ENCODE assay signal across 22 cellular contexts in genomic region chr1:14760780-14761179, GRCh38.
A peak's percentile ranks its signal among the peaks of the same experiment; 100 is the strongest.
DNase-seq lines count a peak whose midpoint lies in the region; ATAC-seq, FAIRE-seq and TF ChIP-seq lines count a peak whose summit lies in the region.
"Had no signal": no experiment of that assay in that cellular context is flagged by ENCODE, and none has a peak within 500 bp of the region (broad histone marks: within the 10 kb centered on the region; RNA-seq: fewer than 3 reads in every experiment).

No MANE protein-coding gene starts in this region.

- no peak for FAIRE-seq in HepG2 (lab: Jason Lieb, UNC)
- FAIRE-seq: A204.1, G401.6, GM19239 had no signal

- H3K4me3 ChIP-seq in HepG2 (replicated peaks in 1 of 3; ENCODE audit: insufficient read depth in 1 of 3, low read depth in 2 of 3, low read length in 3 of 3), result no peak overlapping the region
- no peak overlapping the region for H3K4me3 ChIP-seq in right lobe of liver
- H3K4me3 ChIP-seq in OCI-LY7 (ENCODE audit: low read depth, low read length, poor library complexity, severe bottlenecking), result peak overlapping the region; percentile 39
- no peak overlapping the region for H3K4me3 ChIP-seq in neural progenitor cell
- H3K4me3 ChIP-seq in heart right ventricle, result no peak overlapping the region
- H3K4me3 ChIP-seq: GM23338, HAP-1 had no signal

- H3K9me3 Mint-ChIP-seq in neural progenitor cell, result no peaks in the 10 kb centered on the region

- TF ChIP-seq EP300 in HepG2 (IDR thresholded peaks at IDR 0.05; ENCODE audit: low read depth in 2 of 2, low read length in 2 of 2) (no peak), HepG2 (CRISPR knock-in tag; IDR thresholded peaks at IDR 0.05; ENCODE audit: borderline replicate concordance) (no peak)

- TF ChIP-seq RAD21 in HepG2 (CRISPR knock-in tag; IDR thresholded peaks at IDR 0.05), result no peak

- H3K4me3 Mint-ChIP-seq in neural progenitor cell, result no peak overlapping the region
- H3K4me3 Mint-ChIP-seq: B cell; CD4-positive, alpha-beta memory T cell; GM23338; HFFc6 had no signal

- intact Hi-C loops in HepG2 (cut with micrococcal nuclease; ENCODE audit: unreplicated experiment) (loop anchor here (1.0 kb wide), 1 partner anchor 16 kb away; no protein-coding TSS in a partner anchor), right lobe of liver (cut with DNase I) (no loop called here), OCI-LY7 (cut with micrococcal nuclease; ENCODE audit: unreplicated experiment) (no loop called here), heart right ventricle (cut with DNase I) (loop anchor here in 1 of 10 donors (2.0 kb wide), 1 partner anchor 800 kb away; no protein-coding TSS in a partner anchor)

- H4K20me1 ChIP-seq in HepG2 (ENCODE audit: insufficient read depth, low read length) (no peaks in the 10 kb centered on the region), OCI-LY7 (ENCODE audit: insufficient read depth, low read length) (no peaks in the 10 kb centered on the region), neural progenitor cell (ENCODE audit: low read depth) (peaks cover 23% of the 10 kb centered on the region)

- POLR2A ChIA-PET in HepG2 (lab: Yijun Ruan, JAX) (no interaction called here), OCI-LY7 (lab: Charles Lee) (no interaction called here)

- peaks cover 7 to 66% of the 10 kb centered on the region in 2 experiments; a peak in 4 of 5 replicates for H3K27me3 ChIP-seq in HepG2 (ENCODE audit: control insufficient read depth in 1 of 2, insufficient read depth in 2 of 2, low read length in 2 of 2)
- no peaks in the 10 kb centered on the region for H3K27me3 ChIP-seq in right lobe of liver
- no peaks in the 10 kb centered on the region for H3K27me3 ChIP-seq in neural progenitor cell
- peaks cover 0 to 77% (median 53%) of the 10 kb centered on the region in 7 donors for H3K27me3 ChIP-seq in heart right ventricle

- in situ Hi-C loops in HepG2 (cut with HindIII; ENCODE audit: extremely low pct_ligation_motif_present, low pct_unique_long_range_greater_than_20kb), result no loop called here

- H3K9ac ChIP-seq in HepG2 (ENCODE audit: insufficient read depth, low read depth, low read length) (no peak overlapping the region), neural progenitor cell (no peak overlapping the region)

- H3K4me1 Mint-ChIP-seq in neural progenitor cell, result peaks cover 48% of the 10 kb centered on the region
- H3K4me1 Mint-ChIP-seq: CD4-positive, alpha-beta memory T cell had no signal

- CTCF ChIA-PET in HepG2 (lab: Yijun Ruan, JAX; ENCODE audit: low intra/inter-chr PET ratio, low total read pairs) (no interaction called here), OCI-LY7 (lab: Charles Lee; ENCODE audit: unreplicated experiment) (no interaction called here)

- BruUV-seq in HepG2 (replicated peaks; lab: Mats Ljungman, UMichigan) (no TSS peak), OCI-LY7 (replicated peaks; lab: Mats Ljungman, UMichigan) (no TSS peak)

- no peak for DNase-seq in HepG2 (ENCODE audit: low spot score)
- DNase-seq in right lobe of liver, result no peak
- DNase-seq in OCI-LY7 (ENCODE audit: low spot score), result no peak
- no peak for DNase-seq in neural progenitor cell (ENCODE audit: low spot score)
- DNase-seq in activated naive CD4-positive, alpha-beta T cell (lab: John Stamatoyannopoulos, UW), result no peak
- no peak for DNase-seq in heart right ventricle
- no peak for DNase-seq in NCI-H2029 treated with DMSO at 0.1 percent for 48 hours (lab: John Stamatoyannopoulos, UW)
- DNase-seq: C1 segment of cervical spinal cord; Calu3; CD4-positive, alpha-beta memory T cell; COR-L47; DMS53; DMS79 treated with DMSO at 0.1 percent for 48 hours; HFFc6 had no signal

- peaks cover 7% of the 10 kb centered on the region for H3K36me3 Mint-ChIP-seq in neural progenitor cell
- H3K36me3 Mint-ChIP-seq: CD4-positive, alpha-beta memory T cell had no signal

- no peak for TF ChIP-seq POLR2A in HepG2 (IDR thresholded peaks at IDR 0.05; ENCODE audit: insufficient read depth in 1 of 2, low read depth in 2 of 2, low read length in 2 of 2)
- TF ChIP-seq POLR2A in right lobe of liver (IDR thresholded peaks at IDR 0.05), result no peak

- H3K36me3 ChIP-seq in HepG2 (replicated peaks in 1 of 2; ENCODE audit: control insufficient read depth in 1 of 2, insufficient read depth in 2 of 2, low read length in 2 of 2) (no peaks in the 10 kb centered on the region), right lobe of liver (no peaks in the 10 kb centered on the region), OCI-LY7 (ENCODE audit: insufficient read depth, low read length) (no peaks in the 10 kb centered on the region), neural progenitor cell (no peaks in the 10 kb centered on the region), heart right ventricle (no peaks in the 10 kb centered on the region)
- H3K36me3 ChIP-seq: HAP-1 had no signal

- ATAC-seq in HepG2, result no peak
- ATAC-seq in right lobe of liver, result no peak
- ATAC-seq in GM19324 (IDR thresholded peaks at IDR 0.05; ENCODE audit: low FRiP score, unreplicated experiment), result no peak
- no peak for ATAC-seq in heart right ventricle
- ATAC-seq: GM23338 had no signal

- H3K27ac Mint-ChIP-seq in neural progenitor cell, result peak overlapping the region; percentile 78
- H3K27ac Mint-ChIP-seq: B cell; CD4-positive, alpha-beta memory T cell; GM23338; HFFc6 had no signal

- TF ChIP-seq CTCF in HepG2 (CRISPR knock-in tag; IDR thresholded peaks at IDR 0.05) (no peak), right lobe of liver (IDR thresholded peaks at IDR 0.05) (no peak), OCI-LY7 (conservative IDR thresholded peaks at IDR 0.05; ENCODE audit: low read length) (no peak), neural progenitor cell (IDR thresholded peaks at IDR 0.05) (no peak), heart right ventricle (IDR thresholded peaks at IDR 0.05) (no peak)

- H3K4me2 ChIP-seq in HepG2 (ENCODE audit: low read depth, low read length) (no peak overlapping the region), OCI-LY7 (ENCODE audit: low read length) (peak overlapping the region; percentile 67), neural progenitor cell (peak overlapping the region; percentile 54)
- H3K4me2 ChIP-seq: GM23338 had no signal

- 26% methylated on average over 4 of the region's 5 CpGs for WGBS in HepG2 (ENCODE audit: low lambda C conversion rate)
- WGBS in right lobe of liver (ENCODE audit: insufficient coverage, low coverage, low lambda C conversion rate, missing lambda C conversion rate), result 75% methylated on average over 5 of the region's 5 CpGs
- 90 to 92% methylated on average over 5 of the region's 5 CpGs for WGBS in heart right ventricle, 2 donors

- no peaks in the 10 kb centered on the region for H3K79me2 ChIP-seq in HepG2 (ENCODE audit: insufficient read depth, low read length)
- H3K79me2 ChIP-seq in OCI-LY7 (ENCODE audit: insufficient read depth, low read depth, low read length), result no peaks in the 10 kb centered on the region
- H3K79me2 ChIP-seq in neural progenitor cell (ENCODE audit: low read depth), result no peaks in the 10 kb centered on the region

- H3K4me1 ChIP-seq in HepG2 (ENCODE audit: insufficient read depth, low read length) (no peaks in the 10 kb centered on the region), right lobe of liver (no peaks in the 10 kb centered on the region), OCI-LY7 (ENCODE audit: insufficient read depth, low read length, poor library complexity, severe bottlenecking) (peaks cover 43% of the 10 kb centered on the region), neural progenitor cell (peaks cover 56% of the 10 kb centered on the region), heart right ventricle (no peaks in the 10 kb centered on the region)
- H3K4me1 ChIP-seq: HAP-1 had no signal

- H3K9me2 ChIP-seq in OCI-LY7 (ENCODE audit: insufficient read depth, low read length), result no peaks in the 10 kb centered on the region

- no peak overlapping the region for H3K27ac ChIP-seq in HepG2 (ENCODE audit: extremely low read length, insufficient read depth, low read length)
- no peak overlapping the region for H3K27ac ChIP-seq in right lobe of liver
- H3K27ac ChIP-seq in OCI-LY7 (ENCODE audit: low read depth, low read length, poor library complexity, severe bottlenecking), result peak overlapping the region; percentile 72
- H3K27ac ChIP-seq in neural progenitor cell, result no peak overlapping the region
- no peak overlapping the region for H3K27ac ChIP-seq in heart right ventricle
- H3K27ac ChIP-seq: 22Rv1 had no signal

- H3K9me3 ChIP-seq in HepG2 (ENCODE audit: low read length) (no peaks in the 10 kb centered on the region), right lobe of liver (no peaks in the 10 kb centered on the region), OCI-LY7 (ENCODE audit: low read length) (no peaks in the 10 kb centered on the region), neural progenitor cell (ENCODE audit: low read depth) (no peaks in the 10 kb centered on the region), heart right ventricle (no peaks in the 10 kb centered on the region)
- H3K9me3 ChIP-seq: HAP-1 had no signal

- peaks cover 27% of the 10 kb centered on the region for H3F3A ChIP-seq in neural progenitor cell (ENCODE audit: low read depth)

- H2AFZ ChIP-seq in HepG2 (ENCODE audit: low read length) (no peak overlapping the region), OCI-LY7 (ENCODE audit: low read length) (peak overlapping the region; percentile 93; the same call in 1 of the 2 replicates), neural progenitor cell (replicated peaks) (no peak overlapping the region)
- H2AFZ ChIP-seq: GM23338 had no signal

- H3K27me3 Mint-ChIP-seq in neural progenitor cell (ENCODE audit: insufficient read depth, low read depth), result peaks cover 2% of the 10 kb centered on the region
